In genomic region chr2:70995227-70995729, GRCh38 we compare ENCODE assay signal across 8 cellular contexts. TPM values are rescaled to one million over a fixed set of nuclear protein-coding genes. Genes with fewer than 3 reads are reported as not detected.
DNase-seq lines count a peak whose midpoint lies in the region; ATAC-seq and TF ChIP-seq lines count a peak whose summit lies in the region.

No MANE protein-coding gene starts in this region.

- ATAC-seq in GM18867 (IDR thresholded peaks at IDR 0.05; ENCODE audit: unreplicated experiment) (peak; percentile 37), HG03135 (IDR thresholded peaks at IDR 0.05; ENCODE audit: unreplicated experiment) (peak; percentile 47), foreskin keratinocyte (peak; percentile 46)

- peak overlapping the region; percentile 95 for H3K9ac ChIP-seq in BLaER1

- peak overlapping the region; percentile 85 for H3K4me2 ChIP-seq in BLaER1

- H3K27me3 ChIP-seq in BLaER1 (no peaks in the 10 kb centered on the region), foreskin keratinocyte (no peaks in the 10 kb centered on the region), neutrophil (no peaks in the 10 kb centered on the region)

- DNase-seq in NCI-H774 (lab: John Stamatoyannopoulos, UW) (peak; percentile 36), activated T-helper 1 cell treated with Interleukin-2 at 50 U/mL for 16 hours (ENCODE audit: low read depth) (peak; percentile 33), foreskin keratinocyte (peak; percentile 30 to 53), foreskin melanocyte (no peak)

- H3K9me3 ChIP-seq in BLaER1 (no peaks in the 10 kb centered on the region), neutrophil (no peaks in the 10 kb centered on the region)

- TF ChIP-seq CTCF in foreskin keratinocyte (conservative IDR thresholded peaks at IDR 0.05), result peak; percentile 60
- TF ChIP-seq CTCF in neutrophil (IDR thresholded peaks at IDR 0.05), result no peak

- H3K36me3 ChIP-seq in BLaER1, result peaks cover 29% of the 10 kb centered on the region
- H3K36me3 ChIP-seq in neutrophil, result peaks cover 16% of the 10 kb centered on the region

- peaks cover 42% of the 10 kb centered on the region for H4K20me1 ChIP-seq in BLaER1

- H3K27ac ChIP-seq in BLaER1 (no peak overlapping the region), foreskin keratinocyte (no peak overlapping the region), neutrophil (peak overlapping the region; percentile 78)

- peak overlapping the region; percentile 100 for H3K4me3 ChIP-seq in BLaER1
- H3K4me3 ChIP-seq in neutrophil (ENCODE audit: low read depth in 1 of 2, low read length in 1 of 2), result peak overlapping the region; percentile 76 to 92

- H3K4me1 ChIP-seq in BLaER1, result peaks cover 19% of the 10 kb centered on the region
- no peaks in the 10 kb centered on the region for H3K4me1 ChIP-seq in foreskin keratinocyte
- H3K4me1 ChIP-seq in neutrophil (ENCODE audit: control insufficient read depth in 1 of 2, insufficient read depth in 1 of 2, low read depth in 1 of 2, low read length in 1 of 2), result peaks cover 45 to 46% of the 10 kb centered on the region in 2 experiments

RNA-seq across cellular contexts. Expression of gene TEX261, which starts 0.6 kb away (rescaled TPM):
- total RNA-seq in foreskin keratinocyte, result 40.0 and 41.7 TPM in 2 replicates
- polyA plus RNA-seq in foreskin keratinocyte, result 32.6 and 35.5 TPM in 2 replicates

RNA-seq across cellular contexts. Expression of gene ANKRD53, which starts 16.8 kb away (rescaled TPM):
- 0.24 and 0.28 TPM in 2 replicates for total RNA-seq in foreskin keratinocyte
- 0.18 and 0.28 TPM in 2 replicates for polyA plus RNA-seq in foreskin keratinocyte

RNA-seq across cellular contexts. Expression of gene ATP6V1B1, which starts 59.6 kb away (rescaled TPM):
- total RNA-seq in foreskin keratinocyte, result not detected in 2 replicates
- polyA plus RNA-seq in foreskin keratinocyte, result 0.08 TPM in 1 of 2 replicates, not detected in the other
